8 cellular contexts compared by ENCODE assay signal in the genomic region with DNA sequence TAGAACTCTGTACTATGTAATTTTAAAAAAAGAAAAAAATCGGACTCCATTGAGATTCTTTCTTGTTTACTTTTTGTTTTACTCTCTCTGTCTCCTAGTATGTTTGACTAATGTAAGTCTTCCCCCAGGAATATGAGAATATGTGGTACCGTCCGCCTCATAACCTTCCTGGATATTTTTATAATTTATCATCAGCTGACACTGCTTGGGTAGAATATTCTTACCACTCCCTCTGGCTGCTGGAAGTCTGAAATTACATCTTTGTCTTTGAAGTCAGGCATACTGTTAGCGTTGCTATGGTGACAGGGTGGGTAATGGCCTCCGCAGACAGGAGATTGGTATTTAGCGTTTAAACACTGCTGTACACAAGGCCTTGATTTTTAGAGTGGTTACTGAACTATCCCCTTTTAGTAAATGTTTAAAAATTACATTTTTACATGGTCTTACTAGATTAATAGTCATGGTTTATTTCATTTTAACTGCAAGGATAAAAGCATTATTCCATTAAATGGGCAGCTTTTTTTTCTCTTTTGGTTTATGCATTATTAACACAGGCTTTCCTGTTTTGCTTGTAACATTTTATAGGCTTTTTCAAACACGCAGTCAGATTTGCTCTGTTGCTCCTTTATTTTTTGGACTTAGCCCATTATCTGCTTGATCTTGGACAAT.
DNase-seq lines count a peak whose midpoint lies in the region; ATAC-seq, FAIRE-seq and TF ChIP-seq lines count a peak whose summit lies in the region.

No MANE protein-coding gene starts in this region.

- H3K9me3 Mint-ChIP-seq in Caco-2 (ENCODE audit: unreplicated experiment) = no peaks in the 10 kb centered on the region

- intact Hi-C loops in Caco-2 (cut with micrococcal nuclease; ENCODE audit: unreplicated experiment) (loop anchor here (2.0 to 5.0 kb wide), 2 partner anchors 21 to 69 kb away; no protein-coding TSS in a partner anchor), dorsolateral prefrontal cortex (cut with DNase I) (loop anchor here in 1 of 2 donors (10.0 kb wide), 1 partner anchor 169 kb away; no protein-coding TSS in a partner anchor)

- ATAC-seq in HG03135 (IDR thresholded peaks at IDR 0.05; ENCODE audit: unreplicated experiment) (peak; percentile 57), HG02759 (IDR thresholded peaks at IDR 0.05; ENCODE audit: unreplicated experiment) (no peak), GM21423 (IDR thresholded peaks at IDR 0.05; ENCODE audit: unreplicated experiment) (no peak)

- no peak overlapping the region for H3K4me3 Mint-ChIP-seq in Caco-2 (ENCODE audit: unreplicated experiment)

- no peaks in the 10 kb centered on the region for H3K27me3 Mint-ChIP-seq in Caco-2 (ENCODE audit: insufficient read depth, unreplicated experiment)

- H3K36me3 Mint-ChIP-seq in Caco-2 (ENCODE audit: insufficient read depth, unreplicated experiment) = no peaks in the 10 kb centered on the region

- H3K36me3 ChIP-seq in Caco-2 (ENCODE audit: control insufficient read depth, insufficient read depth, low read length) = no peaks in the 10 kb centered on the region

- H3K9me3 ChIP-seq in Caco-2 = no peaks in the 10 kb centered on the region

- CTCF ChIA-PET in Caco-2 (lab: Charles Lee) = interaction anchor here (0.7 kb wide), 1 partner anchor 517 kb away, joined by 3 read pairs; no protein-coding TSS in a partner anchor

- peak overlapping the region; percentile 60 for H3K27ac Mint-ChIP-seq in Caco-2 (ENCODE audit: unreplicated experiment)

- H3K4me3 ChIP-seq in Caco-2 (ENCODE audit: low read depth, low read length) (no peak overlapping the region), dorsolateral prefrontal cortex (peak overlapping the region in 24 of 59 donors; percentile 3 to 35 (median 17))

- H3K27ac ChIP-seq in dorsolateral prefrontal cortex = peak overlapping the region in 23 of 59 donors; percentile 8 to 57 (median 26)

- no peaks in the 10 kb centered on the region for H3K27me3 ChIP-seq in Caco-2 (replicated peaks; ENCODE audit: control insufficient read depth, insufficient read depth, low read length)
- no peaks in the 10 kb centered on the region for H3K27me3 ChIP-seq in dorsolateral prefrontal cortex

- H3K4me1 Mint-ChIP-seq in Caco-2 (ENCODE audit: low read depth, unreplicated experiment) = peaks cover 16% of the 10 kb centered on the region

- no TSS peak for BruUV-seq in Caco-2 (replicated peaks; lab: Mats Ljungman, UMichigan)

- DNase-seq in Caco-2 (peak; percentile 57 to 76), NCI-H774 (lab: John Stamatoyannopoulos, UW) (peak; percentile 82), dorsolateral prefrontal cortex (no peak), lung microvascular endothelial cell (ENCODE audit: low read depth in 2 of 2) (peak; percentile 75 to 97), urothelium cell line (ENCODE audit: low spot score) (peak; percentile 85)

- peaks cover 23% of the 10 kb centered on the region for H3K4me1 ChIP-seq in Caco-2

- POLR2A ChIA-PET in Caco-2 (lab: Charles Lee) = no interaction called here

- FAIRE-seq in urothelium cell line (lab: Jason Lieb, UNC) = peak; percentile 62

- TF ChIP-seq CTCF in Caco-2 (IDR thresholded peaks at IDR 0.05; ENCODE audit: insufficient read depth in 1 of 2, low read depth in 1 of 2, low read length in 1 of 2, severe bottlenecking in 1 of 2, unreplicated experiment in 1 of 2) = peak in 1 of 2 experiments; percentile 20
- peak in 51 of 56 donors; percentile 11 to 62 (median 38) for TF ChIP-seq CTCF in dorsolateral prefrontal cortex (IDR thresholded peaks at IDR 0.05 in 54 of 56, conservative IDR thresholded peaks at IDR 0.05 in 2 of 56; ENCODE audit: low read depth in 1 of 56, partially characterized antibody in 56 of 56)

Comparison
In these comparisons a context has a peak if more than half of its experiments do, and no peak if none do; other contexts are left out.
1. DNase-seq: peak in Caco-2 (2 of 2), NCI-H774 (single experiment), lung microvascular endothelial cell (2 of 2) and urothelium cell line (single experiment); none in dorsolateral prefrontal cortex (0 of 10).